ENCODE assay signal across 16 cellular contexts in the genomic region with DNA sequence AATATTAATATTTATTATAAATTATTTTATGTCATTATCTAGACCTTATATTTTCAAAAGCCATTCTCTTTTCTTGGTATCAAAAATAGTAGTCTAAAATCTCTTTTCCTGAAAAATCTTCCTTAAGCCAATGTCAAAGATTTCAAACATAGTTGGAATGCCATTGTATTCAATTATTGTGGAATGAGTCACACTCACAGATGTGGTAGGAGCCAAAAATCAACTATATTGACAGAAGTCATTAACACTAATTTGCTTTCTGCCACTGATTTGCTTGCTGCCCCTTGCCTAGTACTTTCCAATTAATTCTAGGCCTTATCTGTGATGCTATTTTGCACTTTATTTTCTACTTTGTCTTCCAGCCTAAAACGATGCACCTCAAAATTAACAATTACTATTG.
DNase-seq lines count a peak whose midpoint lies in the region; ATAC-seq, FAIRE-seq and TF ChIP-seq lines count a peak whose summit lies in the region.
"Had no signal": no experiment of that assay in that cellular context is flagged by ENCODE, and none has a peak within 500 bp of the region (broad histone marks: within the 10 kb centered on the region; RNA-seq: fewer than 3 reads in every experiment).

No MANE protein-coding gene starts in this region.

- H3K4me1 ChIP-seq in SJCRH30 = no peaks in the 10 kb centered on the region

- no peak for ATAC-seq in activated CD4-positive, CD25-positive, alpha-beta regulatory T cell treated with anti-CD3 and anti-CD28 coated beads, Interleukin-2, amount 50 U/mL, for 24 hours
- ATAC-seq: GM12878, HCT116 had no signal

- 0 out of 2 replicates have a peak, but pooled peaks cover 4% of the 10 kb centered on the region for H3K36me3 ChIP-seq in SJCRH30
- H3K36me3 ChIP-seq: BLaER1 had no signal

- FAIRE-seq in G401.6 (lab: Jason Lieb, UNC) = peak; percentile 88
- peak; percentile 64 for FAIRE-seq in RCC 7860 (lab: Jason Lieb, UNC)
- FAIRE-seq: GM12878, GM18507 had no signal

- H3K4me3 ChIP-seq in foreskin fibroblast (ENCODE audit: low read depth in 1 of 2, low read length in 2 of 2) = no peak overlapping the region
- no peak overlapping the region for H3K4me3 ChIP-seq in SJCRH30
- H3K4me3 ChIP-seq: BLaER1, GM12878 had no signal

- H3K27me3 ChIP-seq in SJCRH30 = no peaks in the 10 kb centered on the region
- H3K27me3 ChIP-seq: BLaER1 had no signal

- DNase-seq in RCC 7860 (ENCODE audit: low spot score) = no peak
- peak; percentile 4 to 28 for DNase-seq in foreskin fibroblast
- no peak for DNase-seq in SJCRH30
- no peak for DNase-seq in stimulated activated CD4-positive, alpha-beta T cell treated with anti-CD3 and anti-CD28 coated beads, Interleukin-12 subunit alpha, Interleukin-12 subunit beta, amount 100 ng/mL, for 4 hours
- DNase-seq in stimulated activated naive CD4-positive, alpha-beta T cell (lab: John Stamatoyannopoulos, UW) = no peak
- DNase-seq: DMS 273 treated with DMSO at 0.1 percent for 48 hours, NCI-H1092, NCI-H1694 treated with DMSO at 0.1 percent for 48 hours, NCI-H748 treated with DMSO at 0.1 percent for 48 hours, SHP77 treated with DMSO at 0.1 percent for 48 hours had no signal

- H3K9me3 ChIP-seq in SJCRH30 (replicated peaks) = no peaks in the 10 kb centered on the region
- H3K9me3 ChIP-seq: BLaER1 had no signal

- no peak overlapping the region for H3K27ac ChIP-seq in SJCRH30
- H3K27ac ChIP-seq: BLaER1 had no signal

- no peak for TF ChIP-seq CTCF in foreskin fibroblast (IDR thresholded peaks at IDR 0.05; ENCODE audit: low read depth, low read length)

Comparison
In these comparisons a context has a peak if more than half of its experiments do, and no peak if none do; other contexts are left out.
1. DNase-seq: peak in foreskin fibroblast (2 of 2); none in RCC 7860 (single experiment), SJCRH30 (0 of 2), stimulated activated CD4-positive, alpha-beta T cell treated with anti-CD3 and anti-CD28 coated beads, Interleukin-12 subunit alpha, Interleukin-12 subunit beta, amount 100 ng/mL, for 4 hours (single experiment) and stimulated activated naive CD4-positive, alpha-beta T cell (0 of 6).